Comparison of ENCODE assay signal across 30 cellular contexts in genomic region chr7:151286148-151286547, GRCh38. TPM values are rescaled to one million over a fixed set of nuclear protein-coding genes. Genes with fewer than 3 reads are reported as not detected.
DNase-seq lines count a peak whose midpoint lies in the region; ATAC-seq and TF ChIP-seq lines count a peak whose summit lies in the region.
"Had no signal": no experiment of that assay in that cellular context is flagged by ENCODE, and none has a peak within 500 bp of the region (broad histone marks: within the 10 kb centered on the region; RNA-seq: fewer than 3 reads in every experiment).

No MANE protein-coding gene starts in this region.

- no peak for TF ChIP-seq POLR2A in IMR-90 (IDR thresholded peaks at IDR 0.05; ENCODE audit: low read depth, low read length)
- TF ChIP-seq POLR2A in gastrocnemius medialis (IDR thresholded peaks at IDR 0.05) = no peak

- no peak overlapping the region for H4K91ac ChIP-seq in IMR-90 (ENCODE audit: insufficient read depth, low read depth, low read length)

- H2BK120ac ChIP-seq in IMR-90 (ENCODE audit: low read depth, low read length) = no peak overlapping the region

- H3K36me3 ChIP-seq in IMR-90 (ENCODE audit: control insufficient read depth, insufficient read depth, low read length) (no peaks in the 10 kb centered on the region), adipocyte (ENCODE audit: control insufficient read depth, insufficient read depth, low read length, severe bottlenecking) (no peaks in the 10 kb centered on the region), gastrocnemius medialis (no peaks in the 10 kb centered on the region)
- H3K36me3 ChIP-seq: heart right ventricle, neutrophil, right lobe of liver, stomach, thyroid gland, WERI-Rb-1 had no signal

- no peak for DNase-seq in activated T-cell treated with anti-CD3 and anti-CD28 coated beads, Interleukin-2, amount 50 U/mL, for 72 hours
- DNase-seq in activated T-cell treated with anti-CD3 and anti-CD28 coated beads, Interleukin-2, amount 50 U/mL, for 48 hours = no peak
- DNase-seq in IMR-90 = peak; percentile 14
- peak; percentile 3 for DNase-seq in adipocyte (ENCODE audit: low read depth)
- peak; percentile 6 for DNase-seq in renal cortical epithelial cell (ENCODE audit: low read depth)
- DNase-seq in cortex of kidney (lab: John Stamatoyannopoulos, UW) = no peak
- no peak for DNase-seq in stimulated activated naive B cell treated with anti-CD40 and anti-IgM and Interleukin-4, amounts not matched to agents 10 μg/mL and 1 μg/mL and 100 μg/mL, for 72 hours
- no peak for DNase-seq in gastrocnemius medialis
- DNase-seq: activated CD8-positive, alpha-beta memory T cell treated with anti-CD3 and anti-CD28 coated beads, Interleukin-2, amount 50 U/mL, for 48 hours; CD4-positive, alpha-beta memory T cell; foreskin melanocyte; GOT3; heart right ventricle; naive thymus-derived CD4-positive, alpha-beta T cell; NCI-H1048; NCI-H1694; NCI-H446; NCI-H748 treated with DMSO at 0.1 percent for 48 hours; right lobe of liver; stomach; T1000; thyroid gland; WERI-Rb-1 had no signal

- no peak overlapping the region for H2BK20ac ChIP-seq in IMR-90 (ENCODE audit: low read depth, low read length)

- H3K4me1 ChIP-seq in IMR-90 (ENCODE audit: control insufficient read depth, insufficient read depth, low read length) (no peaks in the 10 kb centered on the region), adipocyte (ENCODE audit: control insufficient read depth, insufficient read depth, low read length) (peaks cover 5% of the 10 kb centered on the region), gastrocnemius medialis (peaks cover 0 to under 1% of the 10 kb centered on the region in 2 donors)
- H3K4me1 ChIP-seq: heart right ventricle, right lobe of liver, stomach, thyroid gland had no signal

- no peaks in the 10 kb centered on the region for H3K9me1 ChIP-seq in IMR-90 (ENCODE audit: insufficient read depth, low read length)

- no peak overlapping the region for H2AK5ac ChIP-seq in IMR-90 (ENCODE audit: low read depth, low read length)

- H3K4ac ChIP-seq in IMR-90 (ENCODE audit: low read depth, low read length) = no peak overlapping the region

- in situ Hi-C loops in IMR-90 (cut with MboI; ENCODE audit: low sequenced_read_pairs) = no loop called here
- in situ Hi-C loops in gastrocnemius medialis (cut with MboI; ENCODE audit: low sequenced_read_pairs in 4 of 4) = no loop called here

- no peak overlapping the region for H3K4me3 ChIP-seq in IMR-90 (ENCODE audit: insufficient read depth, low read depth, low read length)
- H3K4me3 ChIP-seq in adipocyte (ENCODE audit: low read length) = no peak overlapping the region
- H3K4me3 ChIP-seq in gastrocnemius medialis = no peak overlapping the region
- H3K4me3 ChIP-seq: heart right ventricle, right lobe of liver, stomach, thyroid gland had no signal

- no peak overlapping the region for H3K27ac Mint-ChIP-seq in activated T-cell treated with anti-CD3 and anti-CD28 coated beads, Interleukin-2, amount 50 U/mL, for 72 hours
- H3K27ac Mint-ChIP-seq in stimulated activated naive B cell treated with anti-CD40 and anti-IgM and Interleukin-4, amounts not matched to agents 10 μg/mL and 1 μg/mL and 100 μg/mL, for 72 hours = no peak overlapping the region
- H3K27ac Mint-ChIP-seq: activated T-helper 2 cell treated with anti-CD3 and anti-CD28 coated beads, Interferon-gamma antibody, Interleukin-2, Interleukin-4, amounts not matched to agents 10 μg/mL and 5 μg/mL and 100 μg/mL, durations not matched to agents 14 hours and 24 hours and 36 hours; B cell; CD4-positive, alpha-beta memory T cell; mesothelial cell of epicardium; naive thymus-derived CD4-positive, alpha-beta T cell; progenitor cell of endocrine pancreas had no signal

- H2AFZ ChIP-seq in IMR-90 (replicated peaks; ENCODE audit: low read length, poor library complexity) = no peak overlapping the region

- H3K27me3 Mint-ChIP-seq in activated T-cell treated with anti-CD3 and anti-CD28 coated beads, Interleukin-2, amount 50 U/mL, for 72 hours (ENCODE audit: low read depth) = peaks cover 12% of the 10 kb centered on the region
- peaks cover 28 to 44% of the 10 kb centered on the region in 2 donors for H3K27me3 Mint-ChIP-seq in stimulated activated naive B cell treated with anti-CD40 and anti-IgM and Interleukin-4, amounts not matched to agents 10 μg/mL and 1 μg/mL and 100 μg/mL, for 72 hours

- dilution Hi-C loops in IMR-90 (cut with HindIII; ENCODE audit: low sequenced_read_pairs, unreplicated experiment) = no loop called here

- H2BK15ac ChIP-seq in IMR-90 (ENCODE audit: low read depth, low read length) = no peak overlapping the region

- H3K9me3 Mint-ChIP-seq in activated T-cell treated with anti-CD3 and anti-CD28 coated beads, Interleukin-2, amount 50 U/mL, for 72 hours = no peaks in the 10 kb centered on the region
- peaks cover 0 to 4% of the 10 kb centered on the region in 2 donors for H3K9me3 Mint-ChIP-seq in stimulated activated naive B cell treated with anti-CD40 and anti-IgM and Interleukin-4, amounts not matched to agents 10 μg/mL and 1 μg/mL and 100 μg/mL, for 72 hours
- H3K9me3 Mint-ChIP-seq: activated T-helper 2 cell treated with anti-CD3 and anti-CD28 coated beads, Interferon-gamma antibody, Interleukin-2, Interleukin-4, amounts not matched to agents 10 μg/mL and 5 μg/mL and 100 μg/mL, durations not matched to agents 14 hours and 24 hours and 36 hours; CD4-positive, alpha-beta memory T cell had no signal

- no peak overlapping the region for H4K5ac ChIP-seq in IMR-90 (ENCODE audit: low read depth, low read length)

- ATAC-seq in activated T-cell treated with anti-CD3 and anti-CD28 coated beads, Interleukin-2, amount 50 U/mL, for 72 hours (replicated peaks in 1 of 2) = peak; percentile 43 to 73
- ATAC-seq in IMR-90 (ENCODE audit: low read depth) (peak; percentile 74), gastrocnemius medialis (no peak)
- no peak for ATAC-seq in stimulated activated naive B cell treated with anti-CD40 and anti-IgM and Interleukin-4, amounts not matched to agents 10 μg/mL and 1 μg/mL and 100 μg/mL, for 72 hours (replicated peaks)
- ATAC-seq: esophagus mucosa; heart right ventricle; naive thymus-derived CD4-positive, alpha-beta T cell; right lobe of liver had no signal

- H3K56ac ChIP-seq in IMR-90 (ENCODE audit: extremely low read depth, insufficient read depth, low read length) = no peak overlapping the region

- H3K18ac ChIP-seq in IMR-90 (ENCODE audit: low read depth, low read length) = no peak overlapping the region

- H4K8ac ChIP-seq in IMR-90 (ENCODE audit: low read depth in 2 of 2, low read length in 2 of 2) = no peak overlapping the region

- H3K27ac ChIP-seq in IMR-90 (ENCODE audit: insufficient read depth, low read length) (no peak overlapping the region), gastrocnemius medialis (no peak overlapping the region)
- H3K27ac ChIP-seq: heart right ventricle, neutrophil, right lobe of liver, stomach, thyroid gland, WERI-Rb-1 had no signal

- WGBS in IMR-90 (ENCODE audit: extremely low coverage in 2 of 2, insufficient read length in 1 of 2), 2 experiments = no CpG with 5 or more reads among the region's 2 CpGs

- intact Hi-C loops in IMR-90 (cut with micrococcal nuclease) = no loop called here
- intact Hi-C loops in gastrocnemius medialis (cut with DNase I; ENCODE audit: low total_unique reads) = no loop called here

- POLR2A ChIA-PET in IMR-90 (lab: Charles Lee; ENCODE audit: unreplicated experiment) = interaction anchor here (0.6 kb wide), 1 partner anchor 34 kb away, joined by 3 read pairs; no protein-coding TSS in a partner anchor

- H2AK9ac ChIP-seq in IMR-90 (replicated peaks; ENCODE audit: low read depth, low read length, poor library complexity) = no peak overlapping the region

- no peaks in the 10 kb centered on the region for H4K20me1 ChIP-seq in IMR-90 (ENCODE audit: insufficient read depth, low read length)

- H3K14ac ChIP-seq in IMR-90 (replicated peaks; ENCODE audit: low read depth, low read length) = no peak overlapping the region

- TF ChIP-seq RAD21 in IMR-90 (IDR thresholded peaks at IDR 0.05; ENCODE audit: low read length) = no peak

- no peak overlapping the region for H3K4me3 Mint-ChIP-seq in activated T-cell treated with anti-CD3 and anti-CD28 coated beads, Interleukin-2, amount 50 U/mL, for 72 hours
- H3K4me3 Mint-ChIP-seq in stimulated activated naive B cell treated with anti-CD40 and anti-IgM and Interleukin-4, amounts not matched to agents 10 μg/mL and 1 μg/mL and 100 μg/mL, for 72 hours = no peak overlapping the region
- H3K4me3 Mint-ChIP-seq: B cell; CD4-positive, alpha-beta memory T cell; mesothelial cell of epicardium; naive thymus-derived CD4-positive, alpha-beta T cell had no signal

- TF ChIP-seq CTCF in IMR-90 (conservative IDR thresholded peaks at IDR 0.05; ENCODE audit: low read depth, low read length) (no peak), gastrocnemius medialis (IDR thresholded peaks at IDR 0.05 in 4 of 5, conservative IDR thresholded peaks at IDR 0.05 in 1 of 5) (no peak)

- H3K27me3 ChIP-seq in IMR-90 (ENCODE audit: control insufficient read depth, insufficient read depth, low read length) (peaks cover 37% of the 10 kb centered on the region), adipocyte (replicated peaks; ENCODE audit: control insufficient read depth, insufficient read depth, low read length) (peaks cover 27% of the 10 kb centered on the region), gastrocnemius medialis (no peaks in the 10 kb centered on the region)
- H3K27me3 ChIP-seq: right lobe of liver, thyroid gland had no signal

- CTCF ChIA-PET in IMR-90 (lab: Yijun Ruan, JAX) = interaction anchor here (1.4 kb wide), 1 partner anchor 13 kb away, joined by 17 read pairs; no protein-coding TSS in a partner anchor

- H3K9me3 ChIP-seq in IMR-90 (ENCODE audit: control insufficient read depth, insufficient read depth, low read length) (peaks cover 2% of the 10 kb centered on the region), adipocyte (ENCODE audit: control insufficient read depth, low read length) (peaks cover 8% of the 10 kb centered on the region), gastrocnemius medialis (no peaks in the 10 kb centered on the region)
- H3K9me3 ChIP-seq: heart right ventricle, neutrophil, right lobe of liver, stomach, thyroid gland had no signal

- no peak overlapping the region for H2BK5ac ChIP-seq in IMR-90 (ENCODE audit: low read depth, low read length, poor library complexity, severe bottlenecking)

- peaks cover 5% of the 10 kb centered on the region for H3K4me1 Mint-ChIP-seq in activated T-cell treated with anti-CD3 and anti-CD28 coated beads, Interleukin-2, amount 50 U/mL, for 72 hours (ENCODE audit: low read depth)
- no peaks in the 10 kb centered on the region for H3K4me1 Mint-ChIP-seq in stimulated activated naive B cell treated with anti-CD40 and anti-IgM and Interleukin-4, amounts not matched to agents 10 μg/mL and 1 μg/mL and 100 μg/mL, for 72 hours
- H3K4me1 Mint-ChIP-seq: B cell; brain; CD4-positive, alpha-beta memory T cell; mesothelial cell of epicardium; naive thymus-derived CD4-positive, alpha-beta T cell had no signal

- H3K36me3 Mint-ChIP-seq in activated T-cell treated with anti-CD3 and anti-CD28 coated beads, Interleukin-2, amount 50 U/mL, for 72 hours (ENCODE audit: insufficient read depth in 2 of 2) = no peaks in the 10 kb centered on the region
- H3K36me3 Mint-ChIP-seq in stimulated activated naive B cell treated with anti-CD40 and anti-IgM and Interleukin-4, amounts not matched to agents 10 μg/mL and 1 μg/mL and 100 μg/mL, for 72 hours = no peaks in the 10 kb centered on the region
- H3K36me3 Mint-ChIP-seq: brain; CD4-positive, alpha-beta memory T cell; mesothelial cell of epicardium; naive thymus-derived CD4-positive, alpha-beta T cell had no signal

- H3K9ac ChIP-seq in IMR-90 (ENCODE audit: low read depth, low read length) = no peak overlapping the region
- H3K9ac ChIP-seq in adipocyte (ENCODE audit: low read length) = no peak overlapping the region

- H3K79me1 ChIP-seq in IMR-90 (ENCODE audit: low read depth in 1 of 2, low read length in 2 of 2) = no peaks in the 10 kb centered on the region

- no peak overlapping the region for H3K4me2 ChIP-seq in IMR-90 (ENCODE audit: low read depth, low read length)

- H3K23ac ChIP-seq in IMR-90 (ENCODE audit: low read depth, low read length) = no peak overlapping the region

- BruUV-seq in IMR-90 (replicated peaks; lab: Mats Ljungman, UMichigan) = no TSS peak

RNA-seq across cellular contexts. Expression of gene SMARCD3, which starts 37.7 kb away (rescaled TPM):
- total RNA-seq in activated T-cell treated with anti-CD3 and anti-CD28 coated beads, Interleukin-2, amount 50 U/mL, for 72 hours = 1 to 10 TPM; 6.5 to 8.2 TPM
- total RNA-seq in IMR-90 (2012; rRNA removed) = 33.1 and 37.5 TPM in 2 replicates
- polyA plus RNA-seq in IMR-90 (2012; rRNA removed) = 43.8 and 48.5 TPM in 2 replicates
- polyA plus RNA-seq in IMR-90 (2012; cell fraction: cytosol; rRNA removed) = 28.8 and 30.9 TPM in 2 replicates
- polyA plus RNA-seq in IMR-90 (2012; cell fraction: nucleus; rRNA removed; ENCODE audit: low replicate concordance) = 250 and 259 TPM in 2 replicates
- total RNA-seq in renal cortical epithelial cell = 3.8 and 15.0 TPM in 2 replicates
- 100 to 1,000 TPM in 1 of 4 donors, 10 to 100 TPM in 3; 41.8 to 103 (median 75.4) TPM for total RNA-seq in gastrocnemius medialis
- total RNA-seq: B cell had no signal

RNA-seq across cellular contexts. Expression of gene CHPF2, which starts 53.9 kb away (rescaled TPM):
- total RNA-seq in activated T-cell treated with anti-CD3 and anti-CD28 coated beads, Interleukin-2, amount 50 U/mL, for 72 hours = 10 to 100 TPM; 30.3 to 42.1 TPM
- 26.2 and 26.9 TPM in 2 replicates for total RNA-seq in IMR-90 (2012; rRNA removed)
- 77.0 and 80.0 TPM in 2 replicates for polyA plus RNA-seq in IMR-90 (2012; rRNA removed)
- polyA plus RNA-seq in IMR-90 (2012; cell fraction: cytosol; rRNA removed) = 51.8 and 111 TPM in 2 replicates
- polyA plus RNA-seq in IMR-90 (2012; cell fraction: nucleus; rRNA removed; ENCODE audit: low replicate concordance) = 105 and 225 TPM in 2 replicates
- 49.1 and 65.9 TPM in 2 replicates for total RNA-seq in renal cortical epithelial cell
- 10 to 100 TPM; 11.1 to 16.1 (median 14.1) TPM for total RNA-seq in gastrocnemius medialis

RNA-seq across cellular contexts. Expression of gene NUB1, which starts 55.5 kb away (rescaled TPM):
- 10 to 100 TPM; 79.0 to 84.1 TPM for total RNA-seq in activated T-cell treated with anti-CD3 and anti-CD28 coated beads, Interleukin-2, amount 50 U/mL, for 72 hours
- total RNA-seq in IMR-90 (2012; rRNA removed) (20.1 and 31.9 TPM in 2 replicates), renal cortical epithelial cell (50.4 and 53.6 TPM in 2 replicates), gastrocnemius medialis (10 to 100 TPM; 45.3 to 59.0 (median 49.7) TPM)
- polyA plus RNA-seq in IMR-90 (2012; rRNA removed) = 27.2 and 29.7 TPM in 2 replicates
- 15.0 and 16.7 TPM in 2 replicates for polyA plus RNA-seq in IMR-90 (2012; cell fraction: cytosol; rRNA removed)
- polyA plus RNA-seq in IMR-90 (2012; cell fraction: nucleus; rRNA removed; ENCODE audit: low replicate concordance) = 18.7 and 22.1 TPM in 2 replicates

RNA-seq across cellular contexts. Expression of gene ABCF2, which starts 59.1 kb away (rescaled TPM):
- 10 to 100 TPM; 29.7 to 31.9 TPM for total RNA-seq in activated T-cell treated with anti-CD3 and anti-CD28 coated beads, Interleukin-2, amount 50 U/mL, for 72 hours
- total RNA-seq in IMR-90 (2012; rRNA removed) (100 and 103 TPM in 2 replicates), renal cortical epithelial cell (80.6 and 82.7 TPM in 2 replicates), gastrocnemius medialis (100 to 1,000 TPM in 1 of 4 donors, 10 to 100 TPM in 3; 73.3 to 119 (median 96.3) TPM)
- 40.3 and 46.2 TPM in 2 replicates for polyA plus RNA-seq in IMR-90 (2012; rRNA removed)
- 20.3 and 26.3 TPM in 2 replicates for polyA plus RNA-seq in IMR-90 (2012; cell fraction: cytosol; rRNA removed)
- polyA plus RNA-seq in IMR-90 (2012; cell fraction: nucleus; rRNA removed; ENCODE audit: low replicate concordance) = 31.5 and 41.9 TPM in 2 replicates

Comparison
In these comparisons a context has a peak if more than half of its experiments do, and no peak if none do; other contexts are left out.
1. ATAC-seq: peak in activated T-cell treated with anti-CD3 and anti-CD28 coated beads, Interleukin-2, amount 50 U/mL, for 72 hours (2 of 2) and IMR-90 (single experiment); none in stimulated activated naive B cell treated with anti-CD40 and anti-IgM and Interleukin-4, amounts not matched to agents 10 μg/mL and 1 μg/mL and 100 μg/mL, for 72 hours (0 of 2) and gastrocnemius medialis (0 of 2).
2. DNase-seq: peak in IMR-90 (single experiment), adipocyte (single experiment) and renal cortical epithelial cell (single experiment); none in activated T-cell treated with anti-CD3 and anti-CD28 coated beads, Interleukin-2, amount 50 U/mL, for 72 hours (0 of 2), activated T-cell treated with anti-CD3 and anti-CD28 coated beads, Interleukin-2, amount 50 U/mL, for 48 hours (0 of 2), cortex of kidney (single experiment), stimulated activated naive B cell treated with anti-CD40 and anti-IgM and Interleukin-4, amounts not matched to agents 10 μg/mL and 1 μg/mL and 100 μg/mL, for 72 hours (single experiment) and gastrocnemius medialis (0 of 2).